11 cellular contexts compared by ENCODE assay signal in the genomic region with DNA sequence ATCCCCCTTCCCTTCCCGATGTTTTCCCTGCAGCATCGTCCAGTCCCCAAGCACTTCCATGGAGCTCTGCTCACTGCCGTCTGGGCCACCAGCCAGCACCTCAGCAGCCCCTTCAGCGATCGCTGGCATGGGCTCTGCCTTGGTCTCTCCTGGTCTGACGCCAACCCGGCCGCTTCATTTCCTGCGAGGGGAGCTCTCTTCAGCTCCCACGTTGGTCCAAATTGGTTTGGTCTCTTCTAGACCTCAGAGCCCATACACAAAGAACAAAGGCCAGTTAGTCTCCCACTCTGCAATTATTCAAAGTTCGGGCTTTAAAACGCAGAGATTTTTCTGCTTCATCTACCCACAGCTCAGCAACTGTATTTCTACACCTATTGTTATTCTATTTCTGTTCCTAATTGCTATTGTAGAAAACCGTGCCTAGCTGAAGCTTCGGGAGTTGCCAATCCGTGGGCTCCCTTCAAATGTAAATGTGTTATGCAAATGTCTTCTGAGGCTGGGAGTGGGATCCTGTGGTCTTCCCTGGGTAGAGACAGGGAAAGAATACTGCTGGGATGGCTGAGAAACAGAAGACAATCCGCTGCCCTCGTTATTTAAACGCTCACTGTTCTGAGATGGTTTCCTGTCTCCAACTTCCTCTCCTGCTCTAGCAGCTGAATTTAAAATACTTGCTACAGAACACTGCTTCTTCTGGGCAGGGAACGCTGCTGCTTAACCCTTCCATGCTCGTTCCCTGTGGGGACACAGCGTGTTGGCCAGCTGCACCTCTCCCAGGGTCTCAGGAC.
DNase-seq lines count a peak whose midpoint lies in the region; ATAC-seq and TF ChIP-seq lines count a peak whose summit lies in the region.
"Had no signal": no experiment of that assay in that cellular context is flagged by ENCODE, and none has a peak within 500 bp of the region (broad histone marks: within the 10 kb centered on the region; RNA-seq: fewer than 3 reads in every experiment).

No MANE protein-coding gene starts in this region.

- H3K36me3 Mint-ChIP-seq in stimulated activated naive B cell treated with anti-CD40 and anti-IgM and Interleukin-4, amounts not matched to agents 10 μg/mL and 1 μg/mL and 100 μg/mL, for 72 hours, result no peaks in the 10 kb centered on the region
- H3K36me3 Mint-ChIP-seq: activated naive CD4-positive, alpha-beta T cell treated with anti-CD3 and anti-CD28 coated beads, Interleukin-2, amount 50 U/mL, for 72 hours had no signal

- H3K9me3 Mint-ChIP-seq in stimulated activated naive B cell treated with anti-CD40 and anti-IgM and Interleukin-4, amounts not matched to agents 10 μg/mL and 1 μg/mL and 100 μg/mL, for 72 hours, result no peaks in the 10 kb centered on the region
- H3K9me3 Mint-ChIP-seq: activated naive CD4-positive, alpha-beta T cell treated with anti-CD3 and anti-CD28 coated beads, Interleukin-2, amount 50 U/mL, for 72 hours had no signal

- no peak for TF ChIP-seq CTCF in astrocyte of the cerebellum (IDR thresholded peaks at IDR 0.05; ENCODE audit: low read depth, low read length, missing control alignments)
- TF ChIP-seq CTCF in Peyer's patch (IDR thresholded peaks at IDR 0.05), result no peak
- TF ChIP-seq CTCF in lower lobe of right lung (IDR thresholded peaks at IDR 0.05), result no peak

- H3K4me3 ChIP-seq in astrocyte of the cerebellum (ENCODE audit: low read depth, low read length) (no peak overlapping the region), Peyer's patch (peak overlapping the region in 2 of 4 donors; percentile 5 to 32), lower lobe of right lung (no peak overlapping the region)

- H3K9me3 ChIP-seq in Peyer's patch, result peaks cover 0 to 6% (median 0%) of the 10 kb centered on the region in 4 donors
- no peaks in the 10 kb centered on the region for H3K9me3 ChIP-seq in lower lobe of right lung

- intact Hi-C loops in lower lobe of right lung (cut with DNase I), result no loop called here

- H3K4me1 Mint-ChIP-seq in stimulated activated naive B cell treated with anti-CD40 and anti-IgM and Interleukin-4, amounts not matched to agents 10 μg/mL and 1 μg/mL and 100 μg/mL, for 72 hours, result peaks cover 11 to 14% of the 10 kb centered on the region in 2 donors

- ATAC-seq in stimulated activated naive B cell treated with anti-CD40 and anti-IgM and Interleukin-4, amounts not matched to agents 10 μg/mL and 1 μg/mL and 100 μg/mL, for 72 hours (replicated peaks), result peak in 1 of 2 donors; percentile 23
- no peak for ATAC-seq in lower lobe of right lung
- ATAC-seq: activated naive CD4-positive, alpha-beta T cell treated with anti-CD3 and anti-CD28 coated beads, Interleukin-2, amount 50 U/mL, for 72 hours had no signal

- H3K36me3 ChIP-seq in Peyer's patch, result no peaks in the 10 kb centered on the region
- H3K36me3 ChIP-seq in lower lobe of right lung, result no peaks in the 10 kb centered on the region

- peak overlapping the region; percentile 33 to 59 for H3K4me3 Mint-ChIP-seq in stimulated activated naive B cell treated with anti-CD40 and anti-IgM and Interleukin-4, amounts not matched to agents 10 μg/mL and 1 μg/mL and 100 μg/mL, for 72 hours

- in situ Hi-C loops in astrocyte of the cerebellum (cut with HindIII; ENCODE audit: low sequenced_read_pairs), result no loop called here

- peaks cover 25 to 26% of the 10 kb centered on the region in 2 donors for H3K27me3 Mint-ChIP-seq in stimulated activated naive B cell treated with anti-CD40 and anti-IgM and Interleukin-4, amounts not matched to agents 10 μg/mL and 1 μg/mL and 100 μg/mL, for 72 hours

- H3K27ac Mint-ChIP-seq in stimulated activated naive B cell treated with anti-CD40 and anti-IgM and Interleukin-4, amounts not matched to agents 10 μg/mL and 1 μg/mL and 100 μg/mL, for 72 hours, result no peak overlapping the region

- DNase-seq in M059J (ENCODE audit: low read depth) (peak; percentile 23), astrocyte of the cerebellum (ENCODE audit: low read depth) (peak; percentile 28), iPS-NIHi7 (ENCODE audit: extremely low spot score) (peak; percentile 79), activated gamma-delta T cell (lab: John Stamatoyannopoulos, UW) (no peak), Peyer's patch (no peak), lower lobe of right lung (no peak)
- DNase-seq in stimulated activated naive B cell treated with anti-CD40 and anti-IgM and Interleukin-4, amounts not matched to agents 10 μg/mL and 1 μg/mL and 100 μg/mL, for 72 hours, result no peak
- DNase-seq in activated T-cell treated with anti-CD3 and anti-CD28 coated beads, Interleukin-2, amount 50 U/mL, for 48 hours, result no peak
- DNase-seq: NCI-H2107; stimulated activated CD4-positive, alpha-beta T cell treated with anti-CD3 and anti-CD28 coated beads, Interleukin-15, amount 100 ng/mL, for 24 hours had no signal

- H3K27me3 ChIP-seq in Peyer's patch (no peaks in the 10 kb centered on the region), lower lobe of right lung (ENCODE audit: low read depth) (no peaks in the 10 kb centered on the region)

- TF ChIP-seq POLR2A in Peyer's patch (IDR thresholded peaks at IDR 0.05), result no peak

- no peak overlapping the region for H3K27ac ChIP-seq in Peyer's patch
- H3K27ac ChIP-seq in lower lobe of right lung, result no peak overlapping the region

- H3K4me1 ChIP-seq in Peyer's patch (no peaks in the 10 kb centered on the region), lower lobe of right lung (peaks cover 13% of the 10 kb centered on the region)

Comparison
In these comparisons a context has a peak if more than half of its experiments do, and no peak if none do; other contexts are left out.
1. DNase-seq: peak in M059J (single experiment), astrocyte of the cerebellum (single experiment) and iPS-NIHi7 (single experiment); none in stimulated activated naive B cell treated with anti-CD40 and anti-IgM and Interleukin-4, amounts not matched to agents 10 μg/mL and 1 μg/mL and 100 μg/mL, for 72 hours (single experiment), activated gamma-delta T cell (single experiment), activated T-cell treated with anti-CD3 and anti-CD28 coated beads, Interleukin-2, amount 50 U/mL, for 48 hours (0 of 2), Peyer's patch (0 of 3) and lower lobe of right lung (single experiment).